1 cellular context compared by ENCODE assay signal in genomic region chrX:136909706-136910564, GRCh38.
TF ChIP-seq lines count a peak whose summit lies in the region.

No MANE protein-coding gene starts in this region.

TF ChIP-seq in K562, 482 proteins besides CTCF, POLR2A, EP300 and RAD21 (continued from another document and continues in another):
- TF ChIP-seq ZBTB5 (IDR thresholded peaks at IDR 0.05) (peak; percentile 22; the same call in 1 of the 2 replicates), HLTF (IDR thresholded peaks at IDR 0.05) (peak; percentile 95), PKNOX1 (IDR thresholded peaks at IDR 0.05) (peak; percentile 55), EP400 (IDR thresholded peaks at IDR 0.05) (peak; percentile 14; the same call in 1 of the 2 replicates), STAG1 (CRISPR knock-in tag; IDR thresholded peaks at IDR 0.05; ENCODE audit: borderline replicate concordance) (no peak), ZNF274 (IDR thresholded peaks at IDR 0.05; ENCODE audit: borderline replicate concordance, low read depth, low read length) (no peak), MAX (CRISPR knock-in tag; IDR thresholded peaks at IDR 0.05) (0 out of 2 replicates have a peak, but pooled peaks have one; percentile 3), ZNF699 (CRISPR knock-in tag; IDR thresholded peaks at IDR 0.05; ENCODE audit: insufficient replicate concordance) (no peak), ZHX1 (conservative IDR thresholded peaks at IDR 0.05; ENCODE audit: low read length) (no peak), RFX5 (IDR thresholded peaks at IDR 0.05; ENCODE audit: low read depth, low read length) (no peak), USF2 (CRISPR knock-in tag; IDR thresholded peaks at IDR 0.05) (no peak), PHB (CRISPR knock-in tag; IDR thresholded peaks at IDR 0.05) (0 out of 2 replicates have a peak, but pooled peaks have one; percentile 84), SOX6 (IDR thresholded peaks at IDR 0.05) (peak; percentile 56; the same call in 1 of the 2 replicates), THRAP3 (IDR thresholded peaks at IDR 0.05; ENCODE audit: borderline replicate concordance) (no peak), IRF1 (CRISPR knock-in tag; IDR thresholded peaks at IDR 0.05; ENCODE audit: borderline replicate concordance) (no peak), MEIS2 (IDR thresholded peaks at IDR 0.05; ENCODE audit: partially characterized antibody) (no peak), SRSF7 (optimal IDR thresholded peaks at IDR 0.05; ENCODE audit: low read depth, low read length) (no peak), ARID1B (IDR thresholded peaks at IDR 0.05) (peak; percentile 67), NKRF (IDR thresholded peaks at IDR 0.05; ENCODE audit: borderline replicate concordance) (peak; percentile 49; the same call in 1 of the 2 replicates), MTA1 (IDR thresholded peaks at IDR 0.05; ENCODE audit: borderline replicate concordance) (peak; percentile 92), ZSCAN32 (CRISPR knock-in tag; IDR thresholded peaks at IDR 0.05) (no peak), TEAD1 (CRISPR knock-in tag; IDR thresholded peaks at IDR 0.05) (no peak), GTF2F1 (IDR thresholded peaks at IDR 0.05; ENCODE audit: low read depth, low read length) (no peak), ZNF354B (CRISPR knock-in tag; IDR thresholded peaks at IDR 0.05) (no peak), TCF7L2 (IDR thresholded peaks at IDR 0.05; ENCODE audit: low read depth, low read length) (no peak), ZNF740 (CRISPR knock-in tag; IDR thresholded peaks at IDR 0.05) (peak; percentile 54; the same call in 1 of the 2 replicates), ZNF740 (tag; IDR thresholded peaks at IDR 0.05) (no peak), BDP1 (IDR thresholded peaks at IDR 0.05; ENCODE audit: insufficient read depth, insufficient read length) (no peak), CBFB (CRISPR knock-in tag; IDR thresholded peaks at IDR 0.05) (no peak), ZBTB2 (IDR thresholded peaks at IDR 0.05) (peak; percentile 62; the same call in 1 of the 2 replicates), SMAD4 (CRISPR knock-in tag; conservative IDR thresholded peaks at IDR 0.05) (no peak), MLLT1 (IDR thresholded peaks at IDR 0.05) (peak; percentile 81 to 82; a peak in 3 of 4 replicates), IFI16 (CRISPR knock-in tag; IDR thresholded peaks at IDR 0.05) (no peak), ID3 (CRISPR knock-in tag; IDR thresholded peaks at IDR 0.05) (no peak), ID3 (tag; IDR thresholded peaks at IDR 0.05) (no peak), REST (CRISPR knock-in tag; IDR thresholded peaks at IDR 0.05; ENCODE audit: low read depth) (no peak), CEBPG (CRISPR knock-in tag; IDR thresholded peaks at IDR 0.05) (peak; percentile 61; the same call in 1 of the 2 replicates), CEBPG (tag; conservative IDR thresholded peaks at IDR 0.05 in 1 of 2, IDR thresholded peaks at IDR 0.05 in 1 of 2) (0 out of 4 replicates have a peak, but pooled peaks of 1 of the 2 experiments have one; percentile 46), ZBTB26 (CRISPR knock-in tag; IDR thresholded peaks at IDR 0.05) (peak; percentile 74; the same call in 1 of the 2 replicates)
